In the genomic region with DNA sequence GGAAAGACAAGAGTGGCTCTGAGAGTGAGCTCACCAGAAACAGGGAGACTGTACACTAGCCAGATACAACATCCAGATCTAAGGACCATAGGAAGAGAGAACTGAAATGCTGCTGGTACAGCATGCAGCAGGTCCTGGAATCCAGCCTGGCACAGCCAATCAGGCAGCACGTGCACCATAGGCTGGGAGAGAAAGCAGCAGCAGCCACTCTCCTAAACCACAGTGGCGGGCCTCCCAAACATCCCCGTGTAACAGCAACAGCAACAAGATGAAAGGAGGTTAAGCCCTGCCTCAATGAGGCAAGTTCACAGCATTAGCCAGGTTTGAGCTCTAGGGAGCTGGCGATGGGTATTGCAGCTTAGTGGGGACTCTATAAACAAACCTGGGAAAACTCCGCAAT, we compare ENCODE assay signal across 2 cellular contexts.
TF ChIP-seq lines count a peak whose summit lies in the region.

No MANE protein-coding gene starts in this region.

TF ChIP-seq in HepG2, 621 proteins besides CTCF, POLR2A, EP300 and RAD21:
- TF ChIP-seq, protein P1, sequence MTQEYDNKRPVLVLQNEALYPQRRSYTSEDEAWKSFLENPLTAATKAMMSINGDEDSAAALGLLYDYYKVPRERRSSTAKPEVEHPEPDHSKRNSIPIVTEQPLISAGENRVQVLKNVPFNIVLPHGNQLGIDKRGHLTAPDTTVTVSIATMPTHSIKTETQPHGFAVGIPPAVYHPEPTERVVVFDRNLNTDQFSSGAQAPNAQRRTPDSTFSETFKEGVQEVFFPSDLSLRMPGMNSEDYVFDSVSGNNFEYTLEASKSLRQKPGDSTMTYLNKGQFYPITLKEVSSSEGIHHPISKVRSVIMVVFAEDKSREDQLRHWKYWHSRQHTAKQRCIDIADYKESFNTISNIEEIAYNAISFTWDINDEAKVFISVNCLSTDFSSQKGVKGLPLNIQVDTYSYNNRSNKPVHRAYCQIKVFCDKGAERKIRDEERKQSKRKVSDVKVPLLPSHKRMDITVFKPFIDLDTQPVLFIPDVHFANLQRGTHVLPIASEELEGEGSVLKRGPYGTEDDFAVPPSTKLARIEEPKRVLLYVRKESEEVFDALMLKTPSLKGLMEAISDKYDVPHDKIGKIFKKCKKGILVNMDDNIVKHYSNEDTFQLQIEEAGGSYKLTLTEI (CRISPR knock-in tag; conservative IDR thresholded peaks at IDR 0.05): no peak
- TF ChIP-seq ZNF224 (CRISPR knock-in tag; IDR thresholded peaks at IDR 0.05): no peak
- TF ChIP-seq, protein P2, sequence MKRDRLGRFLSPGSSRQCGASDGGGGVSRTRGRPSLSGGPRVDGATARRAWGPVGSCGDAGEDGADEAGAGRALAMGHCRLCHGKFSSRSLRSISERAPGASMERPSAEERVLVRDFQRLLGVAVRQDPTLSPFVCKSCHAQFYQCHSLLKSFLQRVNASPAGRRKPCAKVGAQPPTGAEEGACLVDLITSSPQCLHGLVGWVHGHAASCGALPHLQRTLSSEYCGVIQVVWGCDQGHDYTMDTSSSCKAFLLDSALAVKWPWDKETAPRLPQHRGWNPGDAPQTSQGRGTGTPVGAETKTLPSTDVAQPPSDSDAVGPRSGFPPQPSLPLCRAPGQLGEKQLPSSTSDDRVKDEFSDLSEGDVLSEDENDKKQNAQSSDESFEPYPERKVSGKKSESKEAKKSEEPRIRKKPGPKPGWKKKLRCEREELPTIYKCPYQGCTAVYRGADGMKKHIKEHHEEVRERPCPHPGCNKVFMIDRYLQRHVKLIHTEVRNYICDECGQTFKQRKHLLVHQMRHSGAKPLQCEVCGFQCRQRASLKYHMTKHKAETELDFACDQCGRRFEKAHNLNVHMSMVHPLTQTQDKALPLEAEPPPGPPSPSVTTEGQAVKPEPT (CRISPR knock-in tag; IDR thresholded peaks at IDR 0.05; ENCODE audit: low read depth): no peak
- TF ChIP-seq RBM39 (IDR thresholded peaks at IDR 0.05; ENCODE audit: low read depth, low read length, poor library complexity, severe bottlenecking): no peak

TF ChIP-seq in WTC11, 78 proteins besides CTCF, POLR2A, EP300 and RAD21 (continued from another document):
- no peak for TF ChIP-seq ATF1 (CRISPR knock-in tag; IDR thresholded peaks at IDR 0.05)
- no peak for TF ChIP-seq ATF3 (CRISPR knock-in tag; conservative IDR thresholded peaks at IDR 0.05)
- no peak for TF ChIP-seq AFF4 (CRISPR knock-in tag; IDR thresholded peaks at IDR 0.05; ENCODE audit: borderline replicate concordance)
